Comparison of ENCODE assay signal across 8 cellular contexts in the genomic region with DNA sequence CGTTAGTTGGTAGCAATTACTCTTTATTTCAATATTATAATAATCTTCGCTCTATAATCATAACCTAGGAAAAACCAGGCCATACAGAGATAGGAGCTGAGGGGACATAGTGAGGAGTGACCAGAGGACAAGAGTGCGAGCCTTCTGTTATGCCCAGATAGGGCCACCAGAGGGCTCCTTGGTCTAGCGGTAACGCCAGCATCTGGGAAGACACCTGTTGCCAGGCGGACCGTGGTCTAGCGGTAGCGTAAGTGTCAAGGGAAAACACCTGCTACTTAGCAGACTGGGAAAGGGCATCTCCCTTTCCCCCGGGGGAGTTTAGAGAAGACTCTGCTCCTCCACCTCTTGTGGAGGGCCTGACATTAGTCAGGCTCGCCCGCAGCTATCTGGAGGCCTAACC.
DNase-seq lines count a peak whose midpoint lies in the region; ATAC-seq and TF ChIP-seq lines count a peak whose summit lies in the region.
"Not testable (repeated sequence)": the region's sequence is repeated elsewhere in the genome, so short reads cannot be mapped to it uniquely, and the experiment has no call there.

No MANE protein-coding gene starts in this region.

- DNase-seq in BE2C: peak; percentile 42
- not testable (repeated sequence) for DNase-seq in GM13977 (ENCODE audit: low spot score); astrocyte of the spinal cord (ENCODE audit: low read depth, low spot score); retinal pigment epithelial cell (ENCODE audit: low read depth)
- DNase-seq in NCI-H146 (lab: John Stamatoyannopoulos, UW): peak; percentile 7
- DNase-seq in RPMI8226: peak; percentile 16
- DNase-seq in glutamatergic neuron: peak; percentile 87
- DNase-seq in left lung: peak in 1 of 2 donors; percentile 69

- not testable (repeated sequence) for H3K4me3 ChIP-seq in BE2C (ENCODE audit: low read depth, low read length); astrocyte of the spinal cord (ENCODE audit: low read depth, low read length); left lung; retinal pigment epithelial cell (ENCODE audit: low read length)

- H3K4me3 Mint-ChIP-seq in glutamatergic neuron (ENCODE audit: unreplicated experiment): not testable (repeated sequence)

- not testable (repeated sequence) for H3K27ac ChIP-seq in left lung

- ATAC-seq in left lung: not testable (repeated sequence)

- not testable (repeated sequence) for H3K4me1 Mint-ChIP-seq in glutamatergic neuron (ENCODE audit: low read depth, unreplicated experiment)

- intact Hi-C loops in left lung (cut with DNase I): not testable (repeated sequence)

- H3K27me3 Mint-ChIP-seq in glutamatergic neuron (ENCODE audit: unreplicated experiment): not testable (repeated sequence)

- TF ChIP-seq CTCF in BE2C (IDR thresholded peaks at IDR 0.05; ENCODE audit: low read depth, low read length) (peak; percentile 43), GM13977 (IDR thresholded peaks at IDR 0.05; ENCODE audit: extremely low read depth, insufficient read depth, missing control alignments) (peak; percentile 57), astrocyte of the spinal cord (IDR thresholded peaks at IDR 0.05; ENCODE audit: low read depth, low read length) (peak; percentile 19), glutamatergic neuron (IDR thresholded peaks at IDR 0.05; ENCODE audit: partially characterized antibody, unreplicated experiment) (peak; percentile 85), left lung (IDR thresholded peaks at IDR 0.05) (peak; percentile 17 to 22), retinal pigment epithelial cell (conservative IDR thresholded peaks at IDR 0.05; ENCODE audit: low read depth, low read length) (peak; percentile 37)

- H3K9me3 ChIP-seq in BE2C, left lung: not testable (repeated sequence)

- in situ Hi-C loops in GM13977 (cut with MboI; ENCODE audit: low pct_unique_long_range_greater_than_20kb, low sequenced_read_pairs, unreplicated experiment); astrocyte of the spinal cord (cut with HindIII; ENCODE audit: low sequenced_read_pairs): not testable (repeated sequence)

- H3K36me3 ChIP-seq in BE2C, left lung: not testable (repeated sequence)

- not testable (repeated sequence) for H3K9me3 Mint-ChIP-seq in glutamatergic neuron (ENCODE audit: unreplicated experiment)

- H3K4me1 ChIP-seq in BE2C, left lung: not testable (repeated sequence)

- not testable (repeated sequence) for H3K27ac Mint-ChIP-seq in glutamatergic neuron (ENCODE audit: unreplicated experiment)

- not testable (repeated sequence) for H3K27me3 ChIP-seq in BE2C, left lung

- H3K36me3 Mint-ChIP-seq in glutamatergic neuron (ENCODE audit: unreplicated experiment): not testable (repeated sequence)

Comparison
In these comparisons a context has a peak if more than half of its experiments do, and no peak if none do; other contexts are left out.
1. CTCF ChIP-seq: peak in every context shown above with its lines; median percentile 85 in glutamatergic neuron; 57 in GM13977; 43 in BE2C; 37 in retinal pigment epithelial cell; 20 in left lung; 19 in astrocyte of the spinal cord.